ENCODE assay signal across 14 cellular contexts in genomic region chr3:79012946-79013362, GRCh38.
A peak's percentile ranks its signal among the peaks of the same experiment; 100 is the strongest.
DNase-seq lines count a peak whose midpoint lies in the region; ATAC-seq and TF ChIP-seq lines count a peak whose summit lies in the region.
"Had no signal": no experiment of that assay in that cellular context is flagged by ENCODE, and none has a peak within 500 bp of the region (broad histone marks: within the 10 kb centered on the region; RNA-seq: fewer than 3 reads in every experiment).

No MANE protein-coding gene starts in this region.

- no peak overlapping the region for H4K5ac ChIP-seq in mesendoderm (ENCODE audit: low read length)

- peak overlapping the region; percentile 24; the same call in 1 of the 2 replicates for H3K4me3 Mint-ChIP-seq in WTC11
- H3K4me3 Mint-ChIP-seq in activated CD8-positive, alpha-beta T cell treated with anti-CD3 and anti-CD28 coated beads, Interleukin-2, amount 10 ng/mL, durations not matched to agents 7 days and 5 days: no peak overlapping the region

- no peak overlapping the region for H3K4ac ChIP-seq in mesendoderm (ENCODE audit: low read depth, low read length)

- peak; percentile 57 for DNase-seq in NCI-H82 (lab: John Stamatoyannopoulos, UW)
- no peak for DNase-seq in NCI-H82 treated with DMSO at 0.1 percent for 48 hours (lab: John Stamatoyannopoulos, UW; ENCODE audit: unreplicated experiment)
- DNase-seq in WTC11 (ENCODE audit: low spot score): no peak
- peak; percentile 40 for DNase-seq in mesendoderm
- DNase-seq in NOMO-1 treated with DMSO at 0.1 percent for 48 hours (lab: John Stamatoyannopoulos, UW; ENCODE audit: unreplicated experiment): no peak
- DNase-seq in activated CD8-positive, alpha-beta T cell treated with anti-CD3 and anti-CD28 coated beads, Interleukin-2, amount 10 ng/mL, durations not matched to agents 7 days and 5 days: no peak
- DNase-seq: ACHN; activated naive CD4-positive, alpha-beta T cell treated with Interleukin-2 at 50 U/mL for 16 hours; Right ventricle myocardium superior; spleen; upper lobe of left lung had no signal

- no peak overlapping the region for H3K4me3 ChIP-seq in mesendoderm (ENCODE audit: low read length)
- H3K4me3 ChIP-seq: spleen, upper lobe of left lung had no signal

- POLR2A ChIA-PET in WTC11 (lab: Charles Lee): interaction anchor here (0.6 kb wide), 1 partner anchor 92 kb away, joined by 3 read pairs; no protein-coding TSS in a partner anchor
- POLR2A ChIA-PET in activated CD8-positive, alpha-beta T cell treated with anti-CD3 and anti-CD28 coated beads, Interleukin-2, amount 10 ng/mL, durations not matched to agents 7 days and 5 days (lab: Charles Lee): no interaction called here

- H3K9ac ChIP-seq in mesendoderm (ENCODE audit: low read length): no peak overlapping the region

- H3K9me3 Mint-ChIP-seq in WTC11: no peaks in the 10 kb centered on the region
- H3K9me3 Mint-ChIP-seq in activated CD8-positive, alpha-beta T cell treated with anti-CD3 and anti-CD28 coated beads, Interleukin-2, amount 10 ng/mL, durations not matched to agents 7 days and 5 days (ENCODE audit: insufficient read depth): no peaks in the 10 kb centered on the region

- H3K4me2 ChIP-seq in mesendoderm (ENCODE audit: low read length): no peak overlapping the region

- H2BK15ac ChIP-seq in mesendoderm (replicated peaks; ENCODE audit: low read depth): no peak overlapping the region

- H3K27ac Mint-ChIP-seq in WTC11: no peak overlapping the region
- no peak overlapping the region for H3K27ac Mint-ChIP-seq in activated CD8-positive, alpha-beta T cell treated with anti-CD3 and anti-CD28 coated beads, Interleukin-2, amount 10 ng/mL, durations not matched to agents 7 days and 5 days

- peaks cover 6% of the 10 kb centered on the region for H3K4me1 ChIP-seq in mesendoderm (ENCODE audit: control insufficient read depth, low read depth, low read length)

- TF ChIP-seq CTCF in WTC11 (IDR thresholded peaks at IDR 0.05): no peak

- H3K18ac ChIP-seq in mesendoderm (ENCODE audit: low read length): no peak overlapping the region

- no peak overlapping the region for H3K27ac ChIP-seq in mesendoderm (ENCODE audit: low read depth, low read length)
- H3K27ac ChIP-seq: spleen, upper lobe of left lung had no signal

- no CpG with 5 or more reads among the region's 2 CpGs for WGBS in mesendoderm (ENCODE audit: extremely low coverage, insufficient coverage, low lambda C conversion rate)

- no peak overlapping the region for H2BK120ac ChIP-seq in mesendoderm (ENCODE audit: low read depth, low read length)

- no peaks in the 10 kb centered on the region for H3K79me1 ChIP-seq in mesendoderm (ENCODE audit: low read length)

- H3K23ac ChIP-seq in mesendoderm (ENCODE audit: low read length): no peak overlapping the region

- no peak overlapping the region for H4K8ac ChIP-seq in mesendoderm (ENCODE audit: low read depth, low read length)

- no peaks in the 10 kb centered on the region for H3K27me3 ChIP-seq in mesendoderm (ENCODE audit: insufficient read depth, low read length, poor library complexity)
- H3K27me3 ChIP-seq: upper lobe of left lung had no signal

- peaks cover 53% of the 10 kb centered on the region for H3K4me1 Mint-ChIP-seq in WTC11
- H3K4me1 Mint-ChIP-seq in activated CD8-positive, alpha-beta T cell treated with anti-CD3 and anti-CD28 coated beads, Interleukin-2, amount 10 ng/mL, durations not matched to agents 7 days and 5 days (ENCODE audit: low read depth): peaks cover 2% of the 10 kb centered on the region

- peaks cover 27% of the 10 kb centered on the region for H3K79me2 ChIP-seq in mesendoderm (ENCODE audit: control insufficient read depth, insufficient read depth, low read length)

- H3K56ac ChIP-seq in mesendoderm (ENCODE audit: low read length): no peak overlapping the region

- H2BK5ac ChIP-seq in mesendoderm (ENCODE audit: low read length): no peak overlapping the region

- H2AK5ac ChIP-seq in mesendoderm (ENCODE audit: low read length): no peak overlapping the region

- ATAC-seq in WTC11: peak; percentile 29; the same call in 1 of the 2 replicates
- no peak for ATAC-seq in activated CD8-positive, alpha-beta T cell treated with anti-CD3 and anti-CD28 coated beads, Interleukin-2, amount 10 ng/mL, durations not matched to agents 7 days and 5 days
- ATAC-seq in HG03354 (IDR thresholded peaks at IDR 0.05; ENCODE audit: poor library complexity, severe bottlenecking, unreplicated experiment): no peak
- no peak for ATAC-seq in HG03175 (IDR thresholded peaks at IDR 0.05; ENCODE audit: unreplicated experiment)
- ATAC-seq: HCT116 had no signal

- H3K36me3 Mint-ChIP-seq in WTC11: 0 out of 2 replicates have a peak, but pooled peaks cover 2% of the 10 kb centered on the region
- no peaks in the 10 kb centered on the region for H3K36me3 Mint-ChIP-seq in activated CD8-positive, alpha-beta T cell treated with anti-CD3 and anti-CD28 coated beads, Interleukin-2, amount 10 ng/mL, durations not matched to agents 7 days and 5 days (ENCODE audit: low read depth)

- H3K36me3 ChIP-seq in mesendoderm (ENCODE audit: control insufficient read depth, insufficient read depth, low read length): no peaks in the 10 kb centered on the region
- H3K36me3 ChIP-seq: spleen, upper lobe of left lung had no signal

- CTCF ChIA-PET in WTC11 (lab: Charles Lee): no interaction called here
- CTCF ChIA-PET in activated CD8-positive, alpha-beta T cell treated with anti-CD3 and anti-CD28 coated beads, Interleukin-2, amount 10 ng/mL, durations not matched to agents 7 days and 5 days (lab: Charles Lee): no interaction called here

- H3K27me3 Mint-ChIP-seq in WTC11 (ENCODE audit: low read depth): no peaks in the 10 kb centered on the region
- H3K27me3 Mint-ChIP-seq in activated CD8-positive, alpha-beta T cell treated with anti-CD3 and anti-CD28 coated beads, Interleukin-2, amount 10 ng/mL, durations not matched to agents 7 days and 5 days (ENCODE audit: low read depth): no peaks in the 10 kb centered on the region

TF ChIP-seq in WTC11, 78 proteins besides CTCF, POLR2A, EP300 and RAD21 (continues in another document):
- TF ChIP-seq ZNF281 (CRISPR knock-in tag; IDR thresholded peaks at IDR 0.05): no peak
- no peak for TF ChIP-seq ZNF232 (CRISPR knock-in tag; IDR thresholded peaks at IDR 0.05)
- no peak for TF ChIP-seq IRF2 (CRISPR knock-in tag; IDR thresholded peaks at IDR 0.05; ENCODE audit: borderline replicate concordance, low read depth)
- TF ChIP-seq STAT6 (CRISPR knock-in tag; conservative IDR thresholded peaks at IDR 0.05; ENCODE audit: low read depth): no peak
- no peak for TF ChIP-seq FOXP4 (CRISPR knock-in tag; IDR thresholded peaks at IDR 0.05)
- no peak for TF ChIP-seq TCF7 (CRISPR knock-in tag; IDR thresholded peaks at IDR 0.05; ENCODE audit: low read depth)

Comparison
In these comparisons a context has a peak if more than half of its experiments do, and no peak if none do; other contexts are left out.
1. DNase-seq: peak in NCI-H82 (single experiment) and mesendoderm (single experiment); none in NCI-H82 treated with DMSO at 0.1 percent for 48 hours (single experiment), WTC11 (single experiment), NOMO-1 treated with DMSO at 0.1 percent for 48 hours (single experiment) and activated CD8-positive, alpha-beta T cell treated with anti-CD3 and anti-CD28 coated beads, Interleukin-2, amount 10 ng/mL, durations not matched to agents 7 days and 5 days (single experiment).